In genomic region chr6:168888786-168889345, GRCh38 we compare ENCODE assay signal across 32 cellular contexts.
"Had no signal": no experiment of that assay in that cellular context is flagged by ENCODE, and none has a peak within 500 bp of the region (broad histone marks: within the 10 kb centered on the region; RNA-seq: fewer than 3 reads in every experiment).

No MANE protein-coding gene starts in this region.

- H3K27ac Mint-ChIP-seq: activated CD4-positive, alpha-beta memory T cell treated with anti-CD3 and anti-CD28 coated beads, Interleukin-2, amount 10 ng/mL, durations not matched to agents 7 days and 5 days; activated CD8-positive, alpha-beta memory T cell treated with anti-CD3 and anti-CD28 coated beads, Interleukin-2, amount 10 ng/mL, durations not matched to agents 7 days and 5 days; activated naive CD4-positive, alpha-beta T cell treated with anti-CD3 and anti-CD28 coated beads, Interleukin-2, amount 50 U/mL, for 24 hours; activated naive CD8-positive, alpha-beta T cell treated with anti-CD3 and anti-CD28 coated beads, Interleukin-2, amount 10 ng/mL, durations not matched to agents 7 days and 5 days; activated T-cell treated with anti-CD3 and anti-CD28 coated beads, Interleukin-2, amount 50 U/mL, for 72 hours; activated T-helper 17 cell treated with anti-CD3 and anti-CD28 coated beads, Interleukin-2, amount 50 U/mL, for 72 hours had no signal

- ATAC-seq: activated CD8-positive, alpha-beta memory T cell treated with anti-CD3 and anti-CD28 coated beads, Interleukin-2, amount 10 ng/mL, durations not matched to agents 7 days and 5 days; activated T-cell treated with anti-CD3 and anti-CD28 coated beads, Interleukin-2, amount 50 U/mL, for 72 hours; activated T-helper 17 cell treated with anti-CD3 and anti-CD28 coated beads, Interleukin-2, amount 50 U/mL, for 72 hours had no signal

- H3K27me3 ChIP-seq: ascending aorta, MG63 had no signal

- H3K9me3 Mint-ChIP-seq: activated CD4-positive, alpha-beta memory T cell treated with anti-CD3 and anti-CD28 coated beads, Interleukin-2, amount 10 ng/mL, durations not matched to agents 7 days and 5 days; activated naive CD4-positive, alpha-beta T cell treated with anti-CD3 and anti-CD28 coated beads, Interleukin-2, amount 50 U/mL, for 24 hours; activated naive CD8-positive, alpha-beta T cell treated with anti-CD3 and anti-CD28 coated beads, Interleukin-2, amount 10 ng/mL, durations not matched to agents 7 days and 5 days; activated T-cell treated with anti-CD3 and anti-CD28 coated beads, Interleukin-2, amount 50 U/mL, for 72 hours; activated T-helper 17 cell treated with anti-CD3 and anti-CD28 coated beads, Interleukin-2, amount 50 U/mL, for 72 hours had no signal

- H3K36me3 Mint-ChIP-seq: activated CD8-positive, alpha-beta memory T cell treated with anti-CD3 and anti-CD28 coated beads, Interleukin-2, amount 10 ng/mL, durations not matched to agents 7 days and 5 days; activated naive CD4-positive, alpha-beta T cell treated with anti-CD3 and anti-CD28 coated beads, Interleukin-2, amount 50 U/mL, for 24 hours; activated naive CD8-positive, alpha-beta T cell treated with anti-CD3 and anti-CD28 coated beads, Interleukin-2, amount 10 ng/mL, durations not matched to agents 7 days and 5 days had no signal

- DNase-seq: activated CD4-positive, alpha-beta memory T cell treated with anti-CD3 and anti-CD28 coated beads, Interleukin-2, amount 10 ng/mL, durations not matched to agents 7 days and 5 days; activated CD4-positive, alpha-beta T cell treated with anti-CD3 and anti-CD28 coated beads for 1 hour; activated CD4-positive, alpha-beta T cell treated with anti-CD3 and anti-CD28 coated beads for 48 hours; activated CD4-positive, CD25-positive, alpha-beta regulatory T cell; activated CD8-positive, alpha-beta memory T cell treated with anti-CD3 and anti-CD28 coated beads for 24 hours; activated CD8-positive, alpha-beta memory T cell treated with anti-CD3 and anti-CD28 coated beads, Interleukin-2, amount 10 ng/mL, durations not matched to agents 7 days and 5 days; activated effector memory CD4-positive, alpha-beta T cell treated with anti-CD3 and anti-CD28 coated beads, Interleukin-2, amount 50 U/mL, for 16 hours; activated naive CD4-positive, alpha-beta T cell treated with Interleukin-2 at 50 U/mL for 16 hours; activated naive CD8-positive, alpha-beta T cell treated with anti-CD3 and anti-CD28 coated beads, Interleukin-2, amount 10 ng/mL, durations not matched to agents 7 days and 5 days; activated T-cell treated with anti-CD3 and anti-CD28 coated beads, Interleukin-2, amount 50 U/mL, for 1 hour; activated T-cell treated with anti-CD3 and anti-CD28 coated beads, Interleukin-2, amount 50 U/mL, for 72 hours; amygdala; Kasumi-1; KG1; MG63; NCI-H1048; NCI-H1105 treated with DMSO at 0.1 percent for 48 hours; NCI-H1436 treated with DMSO at 0.1 percent for 48 hours; NCI-H1694 treated with DMSO at 0.1 percent for 48 hours; NCI-H2029; NCI-H345; NCI-H524 treated with DMSO at 0.1 percent for 48 hours; PC-9; Right ventricle myocardium superior; SW 1271; T-helper 1 cell; T1000; WERI-Rb-1 had no signal

- H3K4me1 ChIP-seq: ascending aorta had no signal

- H3K27ac ChIP-seq: ascending aorta, cardiac muscle cell, PC-9, WERI-Rb-1 had no signal

- H3K36me3 ChIP-seq: ascending aorta, cardiac muscle cell, MG63, WERI-Rb-1 had no signal

- H3K9me3 ChIP-seq: ascending aorta, MG63 had no signal

- H3K4me3 ChIP-seq: ascending aorta, cardiac muscle cell, MG63, PC-9 had no signal

- H3K4me2 ChIP-seq: PC-9 had no signal

- H2AFZ ChIP-seq: PC-9 had no signal

- H3K4me3 Mint-ChIP-seq: activated CD4-positive, alpha-beta memory T cell treated with anti-CD3 and anti-CD28 coated beads, Interleukin-2, amount 10 ng/mL, durations not matched to agents 7 days and 5 days; activated CD8-positive, alpha-beta memory T cell treated with anti-CD3 and anti-CD28 coated beads, Interleukin-2, amount 10 ng/mL, durations not matched to agents 7 days and 5 days; activated naive CD4-positive, alpha-beta T cell treated with anti-CD3 and anti-CD28 coated beads, Interleukin-2, amount 50 U/mL, for 24 hours; activated naive CD8-positive, alpha-beta T cell treated with anti-CD3 and anti-CD28 coated beads, Interleukin-2, amount 10 ng/mL, durations not matched to agents 7 days and 5 days; activated T-cell treated with anti-CD3 and anti-CD28 coated beads, Interleukin-2, amount 50 U/mL, for 72 hours; activated T-helper 17 cell treated with anti-CD3 and anti-CD28 coated beads, Interleukin-2, amount 50 U/mL, for 72 hours had no signal

- H3K27me3 Mint-ChIP-seq: activated CD4-positive, alpha-beta memory T cell treated with anti-CD3 and anti-CD28 coated beads, Interleukin-2, amount 10 ng/mL, durations not matched to agents 7 days and 5 days; activated CD8-positive, alpha-beta memory T cell treated with anti-CD3 and anti-CD28 coated beads, Interleukin-2, amount 10 ng/mL, durations not matched to agents 7 days and 5 days; activated naive CD4-positive, alpha-beta T cell treated with anti-CD3 and anti-CD28 coated beads, Interleukin-2, amount 50 U/mL, for 24 hours; activated naive CD8-positive, alpha-beta T cell treated with anti-CD3 and anti-CD28 coated beads, Interleukin-2, amount 10 ng/mL, durations not matched to agents 7 days and 5 days; activated T-helper 17 cell treated with anti-CD3 and anti-CD28 coated beads, Interleukin-2, amount 50 U/mL, for 72 hours had no signal
